ENCODE assay signal across 1 cellular context in genomic region chr12:77122236-77122635, GRCh38.
TF ChIP-seq lines count a peak whose summit lies in the region.

No MANE protein-coding gene starts in this region.

TF ChIP-seq in GM23338, 12 proteins besides CTCF, POLR2A, EP300 and RAD21 (continued from another document):
- TF ChIP-seq ZNF462 (CRISPR knock-in tag; IDR thresholded peaks at IDR 0.05): no peak
TF ChIP-seq in GM23338: peak in this region for 0.
